7 cellular contexts compared by ENCODE assay signal in genomic region chr2:127024769-127025356, GRCh38.
DNase-seq lines count a peak whose midpoint lies in the region; ATAC-seq and TF ChIP-seq lines count a peak whose summit lies in the region.

No MANE protein-coding gene starts in this region.

- peak; percentile 53 for TF ChIP-seq CTCF in retinal pigment epithelial cell (conservative IDR thresholded peaks at IDR 0.05; ENCODE audit: low read depth, low read length)

- H3K4me3 ChIP-seq in GM08714 (ENCODE audit: low read length) (peak overlapping the region; percentile 38; the same call in 1 of the 2 replicates), iPS-11a (ENCODE audit: low read depth, low read length) (peak overlapping the region; percentile 70), retinal pigment epithelial cell (ENCODE audit: low read length) (peak overlapping the region; percentile 64)

- ATAC-seq in HG03521 (IDR thresholded peaks at IDR 0.05; ENCODE audit: unreplicated experiment), result peak; percentile 19

- DNase-seq in anterior cingulate cortex (lab: John Stamatoyannopoulos, UW), result peak in 46 of 58 donors; percentile 14 to 82 (median 57)
- DNase-seq in retinal pigment epithelial cell (ENCODE audit: low read depth), result no peak
- no peak for DNase-seq in germinal center (ENCODE audit: low spot score)
- no peak for DNase-seq in stimulated activated CD8-positive, alpha-beta memory T cell treated with anti-CD3 and anti-CD28 coated beads, Interleukin-4, amount 100 ng/mL, for 48 hours

Comparison
In these comparisons a context has a peak if more than half of its experiments do, and no peak if none do; other contexts are left out.
1. DNase-seq: peak in anterior cingulate cortex (46 of 58); none in retinal pigment epithelial cell (single experiment), germinal center (single experiment) and stimulated activated CD8-positive, alpha-beta memory T cell treated with anti-CD3 and anti-CD28 coated beads, Interleukin-4, amount 100 ng/mL, for 48 hours (single experiment).
2. Peak in every context shown above with its lines, with median percentiles within 50 percentile points of each other: H3K4me3 ChIP-seq.